Comparison of ENCODE assay signal across 29 cellular contexts in the genomic region with DNA sequence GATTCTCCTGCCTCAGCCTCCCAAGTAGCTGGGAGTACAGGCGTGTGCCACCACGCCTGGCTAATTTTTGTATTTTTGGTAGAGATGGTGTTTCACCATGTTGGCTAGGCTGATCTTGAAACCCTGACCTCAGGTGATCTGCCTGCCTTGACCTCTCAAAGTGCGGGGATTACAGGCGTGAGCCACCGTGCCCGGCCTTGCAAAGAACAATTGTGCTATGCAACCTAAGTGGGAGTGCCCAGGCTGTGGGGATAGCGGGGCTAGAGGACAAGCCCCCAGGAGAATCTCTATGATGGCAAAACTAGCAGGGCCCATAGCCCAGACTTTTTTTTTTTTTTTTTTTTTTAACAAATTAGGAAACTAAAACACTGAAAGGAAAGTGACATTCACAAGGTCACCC. TPM values are rescaled to one million over a fixed set of nuclear protein-coding genes. Genes with fewer than 3 reads are reported as not detected.
"Had no signal": no experiment of that assay in that cellular context is flagged by ENCODE, and none has a peak within 500 bp of the region (broad histone marks: within the 10 kb centered on the region; RNA-seq: fewer than 3 reads in every experiment).

No MANE protein-coding gene starts in this region.

- H3K4me3 ChIP-seq: stomach, suprapubic skin, testis, thoracic aorta, thyroid gland, tibial artery, tibial nerve, transverse colon, upper lobe of left lung, upper lobe of right lung, uterus, vagina had no signal

- H3K36me3 ChIP-seq: stomach, suprapubic skin, thoracic aorta, thyroid gland, tibial artery, tibial nerve, transverse colon, upper lobe of left lung, upper lobe of right lung, uterus, vagina had no signal

- ATAC-seq: stimulated activated effector memory CD8-positive, alpha-beta T cell treated with anti-CD3 and anti-CD28 coated beads, Interleukin-12 subunit alpha, Interleukin-12 subunit beta, amount 100 ng/mL, for 72 hours; stimulated activated memory B cell treated with anti-CD40 and anti-IgM and Interleukin-4, amounts not matched to agents 10 μg/mL and 1 μg/mL and 100 μg/mL, for 72 hours; stimulated activated naive B cell treated with anti-CD40 and anti-IgM and Interleukin-4, amounts not matched to agents 10 μg/mL and 1 μg/mL and 100 μg/mL, for 72 hours; stimulated activated naive CD8-positive, alpha-beta T cell treated with anti-CD3 and anti-CD28 coated beads, Interleukin-15, amount 100 ng/mL, for 72 hours; stimulated activated naive CD8-positive, alpha-beta T cell treated with anti-CD3 and anti-CD28 coated beads, Interleukin-15, Interleukin-2, amounts not matched to agents 100 U/mL and 50 U/mL, for 24 hours; upper lobe of right lung had no signal

- H3K27ac ChIP-seq: stomach, suprapubic skin, testis, thoracic aorta, thyroid gland, tibial artery, tibial nerve, transverse colon, upper lobe of left lung, upper lobe of right lung, uterus, vagina had no signal

- FAIRE-seq: urothelium cell line had no signal

- H3K9me3 Mint-ChIP-seq: stimulated activated effector memory CD8-positive, alpha-beta T cell treated with anti-CD3 and anti-CD28 coated beads, Interleukin-12 subunit alpha, Interleukin-12 subunit beta, amount 100 ng/mL, for 72 hours; stimulated activated memory B cell treated with anti-CD40 and anti-IgM and Interleukin-4, amounts not matched to agents 10 μg/mL and 1 μg/mL and 100 μg/mL, for 72 hours; stimulated activated naive B cell treated with anti-CD40 and anti-IgM and Interleukin-4, amounts not matched to agents 10 μg/mL and 1 μg/mL and 100 μg/mL, for 72 hours; stimulated activated naive CD8-positive, alpha-beta T cell treated with anti-CD3 and anti-CD28 coated beads, Interleukin-15, amount 100 ng/mL, for 72 hours; stimulated activated naive CD8-positive, alpha-beta T cell treated with anti-CD3 and anti-CD28 coated beads, Interleukin-15, Interleukin-2, amounts not matched to agents 100 ng/mL and 50 ng/mL, for 24 hours; type B pancreatic cell had no signal

- H3K4me1 ChIP-seq: suprapubic skin, tibial artery, upper lobe of right lung, uterus, vagina had no signal

- H3K27ac Mint-ChIP-seq: stimulated activated effector memory CD8-positive, alpha-beta T cell treated with anti-CD3 and anti-CD28 coated beads, Interleukin-12 subunit alpha, Interleukin-12 subunit beta, amount 100 ng/mL, for 72 hours; stimulated activated memory B cell treated with anti-CD40 and anti-IgM and Interleukin-4, amounts not matched to agents 10 μg/mL and 1 μg/mL and 100 μg/mL, for 72 hours; stimulated activated naive B cell treated with anti-CD40 and anti-IgM and Interleukin-4, amounts not matched to agents 10 μg/mL and 1 μg/mL and 100 μg/mL, for 72 hours; stimulated activated naive CD8-positive, alpha-beta T cell treated with anti-CD3 and anti-CD28 coated beads, Interleukin-15, amount 100 ng/mL, for 72 hours; stimulated activated naive CD8-positive, alpha-beta T cell treated with anti-CD3 and anti-CD28 coated beads, Interleukin-15, Interleukin-2, amounts not matched to agents 100 ng/mL and 50 ng/mL, for 24 hours; type B pancreatic cell had no signal

- H3K27me3 ChIP-seq: testis, thyroid gland, tibial nerve, transverse colon, upper lobe of left lung, upper lobe of right lung, uterus, vagina had no signal

- H3K27me3 Mint-ChIP-seq: stimulated activated naive CD8-positive, alpha-beta T cell treated with anti-CD3 and anti-CD28 coated beads, Interleukin-15, Interleukin-2, amounts not matched to agents 100 ng/mL and 50 ng/mL, for 24 hours had no signal

- DNase-seq: stimulated activated CD4-positive, alpha-beta T cell treated with anti-CD3 and anti-CD28 coated beads, Interleukin-2, amount 100 ng/mL, for 48 hours; stimulated activated CD4-positive, alpha-beta T cell treated with anti-CD3 and anti-CD28 coated beads, Interleukin-4, amount 100 ng/mL, for 1 hour; stimulated activated CD4-positive, alpha-beta T cell treated with anti-CD3 and anti-CD28 coated beads, Interleukin-4, amount 100 ng/mL, for 24 hours; stimulated activated CD4-positive, alpha-beta T cell treated with anti-CD3 and anti-CD28 coated beads, Interleukin-4, amount 100 ng/mL, for 4 hours; stimulated activated CD8-positive, alpha-beta memory T cell treated with anti-CD3 and anti-CD28 coated beads, Interleukin-4, amount 100 ng/mL, for 48 hours; stimulated activated naive B cell treated with anti-CD40 and anti-IgM and Interleukin-4, amounts not matched to agents 10 μg/mL and 1 μg/mL and 100 μg/mL, for 72 hours; stimulated activated naive CD4-positive, alpha-beta T cell; stimulated activated naive CD4-positive, alpha-beta T cell treated with Interleukin-2 at 50 U/mL for 16 hours; stimulated activated naive CD8-positive, alpha-beta T cell treated with anti-CD3 and anti-CD28 coated beads, Interleukin-15, amount 100 ng/mL, for 72 hours; stimulated activated naive CD8-positive, alpha-beta T cell treated with anti-CD3 and anti-CD28 coated beads, Interleukin-15, Interleukin-2, amounts not matched to agents 100 U/mL and 50 U/mL, for 24 hours; stomach; substantia nigra; testis; thyroid gland; tibial artery; transverse colon; trophoblast cell; upper lobe of left lung; upper lobe of right lung; uterus had no signal

- H3K4me3 Mint-ChIP-seq: stimulated activated effector memory CD8-positive, alpha-beta T cell treated with anti-CD3 and anti-CD28 coated beads, Interleukin-12 subunit alpha, Interleukin-12 subunit beta, amount 100 ng/mL, for 72 hours; stimulated activated memory B cell treated with anti-CD40 and anti-IgM and Interleukin-4, amounts not matched to agents 10 μg/mL and 1 μg/mL and 100 μg/mL, for 72 hours; stimulated activated naive B cell treated with anti-CD40 and anti-IgM and Interleukin-4, amounts not matched to agents 10 μg/mL and 1 μg/mL and 100 μg/mL, for 72 hours; stimulated activated naive CD8-positive, alpha-beta T cell treated with anti-CD3 and anti-CD28 coated beads, Interleukin-15, amount 100 ng/mL, for 72 hours; stimulated activated naive CD8-positive, alpha-beta T cell treated with anti-CD3 and anti-CD28 coated beads, Interleukin-15, Interleukin-2, amounts not matched to agents 100 ng/mL and 50 ng/mL, for 24 hours; type B pancreatic cell had no signal

- H3K36me3 Mint-ChIP-seq: stimulated activated effector memory CD8-positive, alpha-beta T cell treated with anti-CD3 and anti-CD28 coated beads, Interleukin-12 subunit alpha, Interleukin-12 subunit beta, amount 100 ng/mL, for 72 hours; stimulated activated memory B cell treated with anti-CD40 and anti-IgM and Interleukin-4, amounts not matched to agents 10 μg/mL and 1 μg/mL and 100 μg/mL, for 72 hours; stimulated activated naive B cell treated with anti-CD40 and anti-IgM and Interleukin-4, amounts not matched to agents 10 μg/mL and 1 μg/mL and 100 μg/mL, for 72 hours; type B pancreatic cell had no signal

- H3K9me3 ChIP-seq: stomach, suprapubic skin, testis, thoracic aorta, thyroid gland, tibial artery, tibial nerve, transverse colon, upper lobe of left lung, upper lobe of right lung, uterus, vagina had no signal

RNA-seq across cellular contexts. Expression of a gene that starts 2.0 kb away (rescaled TPM):
- total RNA-seq: vagina had no signal
